In the genomic region with DNA sequence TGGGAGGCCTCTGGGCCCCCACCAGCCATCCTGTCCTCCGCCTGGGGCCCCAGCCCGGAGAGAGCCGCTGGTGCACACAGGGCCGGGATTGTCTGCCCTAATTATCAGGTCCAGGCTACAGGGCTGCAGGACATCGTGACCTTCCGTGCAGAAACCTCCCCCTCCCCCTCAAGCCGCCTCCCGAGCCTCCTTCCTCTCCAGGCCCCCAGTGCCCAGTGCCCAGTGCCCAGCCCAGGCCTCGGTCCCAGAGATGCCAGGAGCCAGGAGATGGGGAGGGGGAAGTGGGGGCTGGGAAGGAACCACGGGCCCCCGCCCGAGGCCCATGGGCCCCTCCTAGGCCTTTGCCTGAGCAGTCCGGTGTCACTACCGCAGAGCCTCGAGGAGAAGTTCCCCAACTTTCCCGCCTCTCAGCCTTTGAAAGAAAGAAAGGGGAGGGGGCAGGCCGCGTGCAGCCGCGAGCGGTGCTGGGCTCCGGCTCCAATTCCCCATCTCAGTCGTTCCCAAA, we compare ENCODE assay signal across 1 cellular context.
A peak's percentile ranks its signal among the peaks of the same experiment; 100 is the strongest.
TF ChIP-seq lines count a peak whose summit lies in the region.

No MANE protein-coding gene starts in this region.

TF ChIP-seq in H1, 55 proteins besides CTCF, POLR2A, EP300 and RAD21:
- TF ChIP-seq SUZ12 (IDR thresholded peaks at IDR 0.05; ENCODE audit: low read length) (no peak), SAP30 (IDR thresholded peaks at IDR 0.05; ENCODE audit: insufficient read depth, insufficient replicate concordance, low read length) (peak; percentile 78), SP1 (IDR thresholded peaks at IDR 0.05; ENCODE audit: low read depth, low read length) (no peak), HDAC6 (IDR thresholded peaks at IDR 0.05; ENCODE audit: low read depth, low read length) (no peak), KDM1A (IDR thresholded peaks at IDR 0.05; ENCODE audit: borderline replicate concordance, low read length) (no peak), MAFK (IDR thresholded peaks at IDR 0.05; ENCODE audit: low read depth, low read length) (peak; percentile 52; the same call in 1 of the 2 replicates), JUN (IDR thresholded peaks at IDR 0.05; ENCODE audit: low read depth, low read length) (no peak), RBBP5 (IDR thresholded peaks at IDR 0.05; ENCODE audit: borderline replicate concordance, low read depth, low read length) (peak; percentile 15; the same call in 1 of the 2 replicates), KDM4A (IDR thresholded peaks at IDR 0.05; ENCODE audit: low read depth, low read length, severe bottlenecking) (no peak), CBX8 (IDR thresholded peaks at IDR 0.05; ENCODE audit: borderline replicate concordance, low read depth, low read length) (no peak), JUND (IDR thresholded peaks at IDR 0.05; ENCODE audit: low read length) (no peak), TBP (IDR thresholded peaks at IDR 0.05; ENCODE audit: low read depth, low read length) (no peak), SIN3A (conservative IDR thresholded peaks at IDR 0.05 in 1 of 2, IDR thresholded peaks at IDR 0.05 in 1 of 2; ENCODE audit: low read depth in 1 of 2, low read length in 2 of 2) (peak in 1 of 2 experiments; percentile 59; a peak in 2 of 4 replicates), YY1 (IDR thresholded peaks at IDR 0.05; ENCODE audit: low read depth, low read length) (no peak), HDAC2 (IDR thresholded peaks at IDR 0.05; ENCODE audit: borderline replicate concordance in 1 of 2, low read depth in 2 of 2, low read length in 2 of 2) (no peak), SRF (IDR thresholded peaks at IDR 0.05; ENCODE audit: low read depth, low read length) (no peak)
- TF ChIP-seq, protein P1, sequence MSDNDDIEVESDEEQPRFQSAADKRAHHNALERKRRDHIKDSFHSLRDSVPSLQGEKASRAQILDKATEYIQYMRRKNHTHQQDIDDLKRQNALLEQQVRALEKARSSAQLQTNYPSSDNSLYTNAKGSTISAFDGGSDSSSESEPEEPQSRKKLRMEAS (IDR thresholded peaks at IDR 0.05), result peak; percentile 94
- TF ChIP-seq, protein P2, sequence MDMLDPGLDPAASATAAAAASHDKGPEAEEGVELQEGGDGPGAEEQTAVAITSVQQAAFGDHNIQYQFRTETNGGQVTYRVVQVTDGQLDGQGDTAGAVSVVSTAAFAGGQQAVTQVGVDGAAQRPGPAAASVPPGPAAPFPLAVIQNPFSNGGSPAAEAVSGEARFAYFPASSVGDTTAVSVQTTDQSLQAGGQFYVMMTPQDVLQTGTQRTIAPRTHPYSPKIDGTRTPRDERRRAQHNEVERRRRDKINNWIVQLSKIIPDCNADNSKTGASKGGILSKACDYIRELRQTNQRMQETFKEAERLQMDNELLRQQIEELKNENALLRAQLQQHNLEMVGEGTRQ (IDR thresholded peaks at IDR 0.05; ENCODE audit: low read length), result no peak
- TF ChIP-seq, protein P3, sequence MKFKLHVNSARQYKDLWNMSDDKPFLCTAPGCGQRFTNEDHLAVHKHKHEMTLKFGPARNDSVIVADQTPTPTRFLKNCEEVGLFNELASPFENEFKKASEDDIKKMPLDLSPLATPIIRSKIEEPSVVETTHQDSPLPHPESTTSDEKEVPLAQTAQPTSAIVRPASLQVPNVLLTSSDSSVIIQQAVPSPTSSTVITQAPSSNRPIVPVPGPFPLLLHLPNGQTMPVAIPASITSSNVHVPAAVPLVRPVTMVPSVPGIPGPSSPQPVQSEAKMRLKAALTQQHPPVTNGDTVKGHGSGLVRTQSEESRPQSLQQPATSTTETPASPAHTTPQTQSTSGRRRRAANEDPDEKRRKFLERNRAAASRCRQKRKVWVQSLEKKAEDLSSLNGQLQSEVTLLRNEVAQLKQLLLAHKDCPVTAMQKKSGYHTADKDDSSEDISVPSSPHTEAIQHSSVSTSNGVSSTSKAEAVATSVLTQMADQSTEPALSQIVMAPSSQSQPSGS (IDR thresholded peaks at IDR 0.05; ENCODE audit: low read length), result no peak
- TF ChIP-seq, protein P4, sequence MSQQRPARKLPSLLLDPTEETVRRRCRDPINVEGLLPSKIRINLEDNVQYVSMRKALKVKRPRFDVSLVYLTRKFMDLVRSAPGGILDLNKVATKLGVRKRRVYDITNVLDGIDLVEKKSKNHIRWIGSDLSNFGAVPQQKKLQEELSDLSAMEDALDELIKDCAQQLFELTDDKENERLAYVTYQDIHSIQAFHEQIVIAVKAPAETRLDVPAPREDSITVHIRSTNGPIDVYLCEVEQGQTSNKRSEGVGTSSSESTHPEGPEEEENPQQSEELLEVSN (IDR thresholded peaks at IDR 0.05), result peak; percentile 90; the same call in 1 of the 2 replicates
